In genomic region chr20:49570828-49571552, GRCh38 we compare ENCODE assay signal across 23 cellular contexts. TPM values are rescaled to one million over a fixed set of nuclear protein-coding genes. Genes with fewer than 3 reads are reported as not detected.
DNase-seq lines count a peak whose midpoint lies in the region; ATAC-seq, FAIRE-seq and TF ChIP-seq lines count a peak whose summit lies in the region.
"Had no signal": no experiment of that assay in that cellular context is flagged by ENCODE, and none has a peak within 500 bp of the region (broad histone marks: within the 10 kb centered on the region; RNA-seq: fewer than 3 reads in every experiment).

No MANE protein-coding gene starts in this region.

- no peak overlapping the region for H3K27ac Mint-ChIP-seq in activated CD8-positive, alpha-beta memory T cell treated with anti-CD3 and anti-CD28 coated beads, Interleukin-2, amount 10 ng/mL, durations not matched to agents 7 days and 5 days
- H3K27ac Mint-ChIP-seq in astrocyte (ENCODE audit: unreplicated experiment) (no peak overlapping the region), type B pancreatic cell (no peak overlapping the region)
- H3K27ac Mint-ChIP-seq: nephron progenitor cell, T-cell, WTC11 had no signal

- peaks cover 36% of the 10 kb centered on the region for H3K4me1 Mint-ChIP-seq in activated CD8-positive, alpha-beta memory T cell treated with anti-CD3 and anti-CD28 coated beads, Interleukin-2, amount 10 ng/mL, durations not matched to agents 7 days and 5 days
- H3K4me1 Mint-ChIP-seq in astrocyte (ENCODE audit: low read depth, unreplicated experiment) (peaks cover 14% of the 10 kb centered on the region), type B pancreatic cell (ENCODE audit: unreplicated experiment) (peaks cover 30% of the 10 kb centered on the region)

- CTCF ChIA-PET in activated CD8-positive, alpha-beta memory T cell treated with anti-CD3 and anti-CD28 coated beads, Interleukin-2, amount 10 ng/mL, durations not matched to agents 7 days and 5 days (lab: Charles Lee): interaction anchor here (0.7 to 4.9 kb wide), 5 partner anchors 21 to 32 kb away, joined by 3 to 31 read pairs (median 6); no protein-coding TSS in a partner anchor

- H3K4me2 ChIP-seq in astrocyte (ENCODE audit: low read length): no peak overlapping the region

- H3K4me3 ChIP-seq in astrocyte (ENCODE audit: insufficient read depth, low read depth, low read length): no peak overlapping the region
- H3K4me3 ChIP-seq in right atrium auricular region: no peak overlapping the region

- peak; percentile 37 for DNase-seq in activated CD8-positive, alpha-beta memory T cell treated with anti-CD3 and anti-CD28 coated beads, Interleukin-2, amount 50 U/mL, for 48 hours
- DNase-seq in activated CD8-positive, alpha-beta memory T cell treated with anti-CD3 and anti-CD28 coated beads, Interleukin-2, amount 10 ng/mL, durations not matched to agents 7 days and 5 days: no peak
- peak; percentile 85 for DNase-seq in astrocyte (ENCODE audit: low read depth)
- DNase-seq in right atrium auricular region (ENCODE audit: low spot score): peak; percentile 57
- DNase-seq in type B pancreatic cell (ENCODE audit: extremely low spot score, unreplicated experiment): no peak
- DNase-seq in NCI-H345 treated with DMSO at 0.1 percent for 48 hours (lab: John Stamatoyannopoulos, UW; ENCODE audit: unreplicated experiment): no peak
- no peak for DNase-seq in stimulated activated naive CD4-positive, alpha-beta T cell treated with Interleukin-2 at 50 U/mL for 16 hours (lab: John Stamatoyannopoulos, UW)
- DNase-seq: activated CD8-positive, alpha-beta memory T cell treated with anti-CD3 and anti-CD28 coated beads for 24 hours; DMS79 treated with DMSO at 0.1 percent for 48 hours; effector memory CD4-positive, alpha-beta T cell; foreskin melanocyte; NCI-H2081 treated with DMSO at 0.1 percent for 48 hours; NCI-H748 treated with DMSO at 0.1 percent for 48 hours; nephron progenitor cell; retina; RPMI8226; T-cell had no signal

- H2AFZ ChIP-seq in astrocyte (ENCODE audit: low read depth, low read length): no peak overlapping the region

- H3K36me3 ChIP-seq in astrocyte (ENCODE audit: insufficient read depth, low read length) (no peaks in the 10 kb centered on the region), right atrium auricular region (no peaks in the 10 kb centered on the region)

- peaks cover 2% of the 10 kb centered on the region for H3K36me3 Mint-ChIP-seq in activated CD8-positive, alpha-beta memory T cell treated with anti-CD3 and anti-CD28 coated beads, Interleukin-2, amount 10 ng/mL, durations not matched to agents 7 days and 5 days
- peaks cover 2% of the 10 kb centered on the region for H3K36me3 Mint-ChIP-seq in astrocyte (ENCODE audit: low read depth, unreplicated experiment)
- H3K36me3 Mint-ChIP-seq in type B pancreatic cell: no peaks in the 10 kb centered on the region
- H3K36me3 Mint-ChIP-seq: WTC11 had no signal

- FAIRE-seq in astrocyte (lab: Jason Lieb, UNC): no peak
- FAIRE-seq: bronchial epithelial cell had no signal

- peaks cover 34% of the 10 kb centered on the region for H3K27me3 Mint-ChIP-seq in activated CD8-positive, alpha-beta memory T cell treated with anti-CD3 and anti-CD28 coated beads, Interleukin-2, amount 10 ng/mL, durations not matched to agents 7 days and 5 days
- H3K27me3 Mint-ChIP-seq in astrocyte (ENCODE audit: low read depth, unreplicated experiment) (peaks cover 29% of the 10 kb centered on the region), type B pancreatic cell (peaks cover 25% of the 10 kb centered on the region)

- H3K27ac ChIP-seq in astrocyte (ENCODE audit: low read depth, low read length): no peak overlapping the region
- H3K27ac ChIP-seq in right atrium auricular region: peak overlapping the region; percentile 26 to 88
- H3K27ac ChIP-seq: 22Rv1 had no signal

- H3K4me1 ChIP-seq in astrocyte (ENCODE audit: insufficient read depth, low read length) (peaks cover 23% of the 10 kb centered on the region), right atrium auricular region (peaks cover 0 to 34% of the 10 kb centered on the region in 2 donors)

- no peak for TF ChIP-seq CTCF in astrocyte (IDR thresholded peaks at IDR 0.05; ENCODE audit: insufficient read depth, low read depth, low read length)
- no peak for TF ChIP-seq CTCF in right atrium auricular region (IDR thresholded peaks at IDR 0.05)
- no peak for TF ChIP-seq CTCF in type B pancreatic cell (conservative IDR thresholded peaks at IDR 0.05)

- H3K4me3 Mint-ChIP-seq in activated CD8-positive, alpha-beta memory T cell treated with anti-CD3 and anti-CD28 coated beads, Interleukin-2, amount 10 ng/mL, durations not matched to agents 7 days and 5 days: no peak overlapping the region
- H3K4me3 Mint-ChIP-seq in astrocyte (ENCODE audit: unreplicated experiment) (peak overlapping the region; percentile 40), type B pancreatic cell (peak overlapping the region; percentile 12)
- H3K4me3 Mint-ChIP-seq: T-cell, WTC11 had no signal

- no peaks in the 10 kb centered on the region for H3K9me3 ChIP-seq in astrocyte (ENCODE audit: insufficient read depth, low read depth, low read length)
- no peaks in the 10 kb centered on the region for H3K9me3 ChIP-seq in right atrium auricular region

- ATAC-seq in activated CD8-positive, alpha-beta memory T cell treated with anti-CD3 and anti-CD28 coated beads, Interleukin-2, amount 10 ng/mL, durations not matched to agents 7 days and 5 days: no peak
- ATAC-seq in GM18909 (IDR thresholded peaks at IDR 0.05; ENCODE audit: poor library complexity, unreplicated experiment): no peak
- ATAC-seq: T-cell, WTC11 had no signal

- H3K27me3 ChIP-seq in astrocyte (ENCODE audit: insufficient read depth, low read length) (peaks cover 13% of the 10 kb centered on the region), right atrium auricular region (no peaks in the 10 kb centered on the region)

- H3K9me3 Mint-ChIP-seq in activated CD8-positive, alpha-beta memory T cell treated with anti-CD3 and anti-CD28 coated beads, Interleukin-2, amount 10 ng/mL, durations not matched to agents 7 days and 5 days (ENCODE audit: low read depth): no peaks in the 10 kb centered on the region
- H3K9me3 Mint-ChIP-seq in astrocyte (ENCODE audit: unreplicated experiment): no peaks in the 10 kb centered on the region
- H3K9me3 Mint-ChIP-seq in type B pancreatic cell: no peaks in the 10 kb centered on the region
- H3K9me3 Mint-ChIP-seq: WTC11 had no signal

- no peaks in the 10 kb centered on the region for H3K79me2 ChIP-seq in astrocyte (ENCODE audit: insufficient read depth, low read length)

- no peaks in the 10 kb centered on the region for H4K20me1 ChIP-seq in astrocyte (ENCODE audit: insufficient read depth, low read length)

- no peak overlapping the region for H3K9ac ChIP-seq in astrocyte (ENCODE audit: low read length)

RNA-seq across cellular contexts. Expression of gene PTGIS, which starts 3.1 kb away (rescaled TPM):
- 10 to 100 TPM in 1 of 2 experiments, 1 to 10 TPM in 1; 3.8 to 15.1 TPM for total RNA-seq in activated CD8-positive, alpha-beta memory T cell treated with anti-CD3 and anti-CD28 coated beads, Interleukin-2, amount 10 ng/mL, durations not matched to agents 7 days and 5 days
- total RNA-seq in astrocyte: 1.9 and 3.1 TPM in 2 replicates
- 100 to 1,000 TPM in 1 of 2 donors, 10 to 100 TPM in 1; 59.8 to 169 TPM for total RNA-seq in right atrium auricular region
- total RNA-seq in type B pancreatic cell (ENCODE audit: low replicate concordance): 4.6 and 33.3 TPM in 2 replicates
- total RNA-seq: H4, HT-29 had no signal

Comparison
In these comparisons a context has a peak if more than half of its experiments do, and no peak if none do; other contexts are left out.
1. DNase-seq: peak in activated CD8-positive, alpha-beta memory T cell treated with anti-CD3 and anti-CD28 coated beads, Interleukin-2, amount 50 U/mL, for 48 hours (single experiment), astrocyte (single experiment) and right atrium auricular region (single experiment); none in activated CD8-positive, alpha-beta memory T cell treated with anti-CD3 and anti-CD28 coated beads, Interleukin-2, amount 10 ng/mL, durations not matched to agents 7 days and 5 days (single experiment), type B pancreatic cell (single experiment), NCI-H345 treated with DMSO at 0.1 percent for 48 hours (single experiment) and stimulated activated naive CD4-positive, alpha-beta T cell treated with Interleukin-2 at 50 U/mL for 16 hours (single experiment).